Comparison of ENCODE assay signal across 10 cellular contexts in genomic region chr5:123460296-123460729, GRCh38. TPM values are rescaled to one million over a fixed set of nuclear protein-coding genes. Genes with fewer than 3 reads are reported as not detected.
DNase-seq lines count a peak whose midpoint lies in the region; ATAC-seq and TF ChIP-seq lines count a peak whose summit lies in the region.
"Had no signal": no experiment of that assay in that cellular context is flagged by ENCODE, and none has a peak within 500 bp of the region (broad histone marks: within the 10 kb centered on the region; RNA-seq: fewer than 3 reads in every experiment).

No MANE protein-coding gene starts in this region.

- no peaks in the 10 kb centered on the region for H3K27me3 Mint-ChIP-seq in T-cell
- no peaks in the 10 kb centered on the region for H3K27me3 Mint-ChIP-seq in stimulated activated memory B cell treated with anti-CD40 and anti-IgM and Interleukin-4, amounts not matched to agents 10 μg/mL and 1 μg/mL and 100 μg/mL, for 72 hours

- no peak for TF ChIP-seq CTCF in GM10248 (IDR thresholded peaks at IDR 0.05; ENCODE audit: control extremely low read depth, extremely low read depth, low read depth, missing control alignments)

- POLR2A ChIA-PET in T-cell (lab: Charles Lee) (no interaction called here), GM10248 (lab: Yijun Ruan, JAX) (no interaction called here)

- no peaks in the 10 kb centered on the region for H3K36me3 Mint-ChIP-seq in T-cell
- H3K36me3 Mint-ChIP-seq in stimulated activated memory B cell treated with anti-CD40 and anti-IgM and Interleukin-4, amounts not matched to agents 10 μg/mL and 1 μg/mL and 100 μg/mL, for 72 hours = no peaks in the 10 kb centered on the region

- H3K27ac Mint-ChIP-seq in T-cell = peak overlapping the region; percentile 1 to 67
- H3K27ac Mint-ChIP-seq in stimulated activated memory B cell treated with anti-CD40 and anti-IgM and Interleukin-4, amounts not matched to agents 10 μg/mL and 1 μg/mL and 100 μg/mL, for 72 hours = peak overlapping the region; percentile 10

- peaks cover 8 to 9% (median 8%) of the 10 kb centered on the region in 3 donors for H3K4me1 Mint-ChIP-seq in T-cell
- peaks cover 17% of the 10 kb centered on the region for H3K4me1 Mint-ChIP-seq in stimulated activated memory B cell treated with anti-CD40 and anti-IgM and Interleukin-4, amounts not matched to agents 10 μg/mL and 1 μg/mL and 100 μg/mL, for 72 hours

- H3K4me3 Mint-ChIP-seq in T-cell = no peak overlapping the region
- H3K4me3 Mint-ChIP-seq in stimulated activated memory B cell treated with anti-CD40 and anti-IgM and Interleukin-4, amounts not matched to agents 10 μg/mL and 1 μg/mL and 100 μg/mL, for 72 hours = no peak overlapping the region

- H3K9me3 Mint-ChIP-seq in T-cell = no peaks in the 10 kb centered on the region
- no peaks in the 10 kb centered on the region for H3K9me3 Mint-ChIP-seq in stimulated activated memory B cell treated with anti-CD40 and anti-IgM and Interleukin-4, amounts not matched to agents 10 μg/mL and 1 μg/mL and 100 μg/mL, for 72 hours

- H3K27ac ChIP-seq in epithelial cell of prostate = no peak overlapping the region
- H3K27ac ChIP-seq: BLaER1 treated with 17β-estradiol and CSF1 and Interleukin-3, amounts not matched to agents 10 nM and 100 nM had no signal

- DNase-seq in activated gamma-delta T cell treated with anti-CD3 and anti-CD28 coated beads, Interleukin-2, amount 50 U/mL, for 16 hours (ENCODE audit: low read depth) = peak; percentile 6
- DNase-seq in activated gamma-delta T cell treated with Interleukin-2 at 50 U/mL for 16 hours = no peak
- DNase-seq in T-cell = peak in 9 of 34 experiments; percentile 0 to 30 (median 8)
- DNase-seq in epithelial cell of prostate (ENCODE audit: low read depth, low spot score) = peak; percentile 77
- DNase-seq in GM03348 (ENCODE audit: low spot score) = no peak
- DNase-seq in GM10248 (ENCODE audit: extremely low spot score) = no peak
- DNase-seq: SHP77 treated with DMSO at 0.1 percent for 48 hours had no signal

- ATAC-seq in T-cell (replicated peaks in 1 of 4) = peak in 2 of 4 experiments; percentile 66 to 96
- peak; percentile 85 for ATAC-seq in stimulated activated memory B cell treated with anti-CD40 and anti-IgM and Interleukin-4, amounts not matched to agents 10 μg/mL and 1 μg/mL and 100 μg/mL, for 72 hours
- no peak for ATAC-seq in HG02642 (IDR thresholded peaks at IDR 0.05; ENCODE audit: poor library complexity, unreplicated experiment)

- CTCF ChIA-PET in T-cell (lab: Charles Lee) (no interaction called here), GM10248 (lab: Yijun Ruan, JAX) (no interaction called here)

RNA-seq across cellular contexts. Expression of gene CEP120, which starts 37.1 kb away (rescaled TPM):
- total RNA-seq in T-cell = 10 to 100 TPM; 48.3 to 71.1 (median 62.8) TPM

RNA-seq across cellular contexts. Expression of gene CSNK1G3, which starts 51.7 kb away (rescaled TPM):
- 10 to 100 TPM; 59.0 to 73.5 (median 71.9) TPM for total RNA-seq in T-cell

Comparison
In these comparisons a context has a peak if more than half of its experiments do, and no peak if none do; other contexts are left out.
1. DNase-seq: peak in activated gamma-delta T cell treated with anti-CD3 and anti-CD28 coated beads, Interleukin-2, amount 50 U/mL, for 16 hours (single experiment) and epithelial cell of prostate (single experiment); none in activated gamma-delta T cell treated with Interleukin-2 at 50 U/mL for 16 hours (single experiment), GM03348 (single experiment) and GM10248 (single experiment).